In genomic region chr7:2164156-2164555, GRCh38 we compare ENCODE assay signal across 24 cellular contexts.
DNase-seq lines count a peak whose midpoint lies in the region; ATAC-seq and TF ChIP-seq lines count a peak whose summit lies in the region.
"Had no signal": no experiment of that assay in that cellular context is flagged by ENCODE, and none has a peak within 500 bp of the region (broad histone marks: within the 10 kb centered on the region; RNA-seq: fewer than 3 reads in every experiment).

No MANE protein-coding gene starts in this region.

- no peak overlapping the region for H4K8ac ChIP-seq in H9 (replicated peaks; ENCODE audit: insufficient read length, low read depth, low read length)

- H3K27ac ChIP-seq in H9 (ENCODE audit: insufficient read length, low read depth, low read length): no peak overlapping the region
- H3K27ac ChIP-seq in vagina: no peak overlapping the region
- H3K27ac ChIP-seq: parathyroid adenoma, right atrium auricular region, upper lobe of left lung had no signal

- no CpG with 5 or more reads among the region's 10 CpGs for WGBS in H9 (ENCODE audit: extremely low coverage, insufficient read length, low lambda C conversion rate)

- H2BK15ac ChIP-seq in H9 (ENCODE audit: low read depth, low read length): no peak overlapping the region

- H3K23me2 ChIP-seq in H9 (ENCODE audit: insufficient read length, low read depth, low read length, poor library complexity, severe bottlenecking): no peaks in the 10 kb centered on the region

- H3K27me3 ChIP-seq in H9 (ENCODE audit: insufficient read depth, low read length) (no peaks in the 10 kb centered on the region), vagina (no peaks in the 10 kb centered on the region)
- H3K27me3 ChIP-seq: right atrium auricular region, upper lobe of left lung had no signal

- H3K9me3 Mint-ChIP-seq in H9 (peaks cover 3 to 5% of the 10 kb centered on the region in 2 experiments; a peak in 4 of 5 replicates), endothelial cell (ENCODE audit: unreplicated experiment) (no peaks in the 10 kb centered on the region)
- H3K9me3 Mint-ChIP-seq: CD8-positive, alpha-beta memory T cell; IgD-negative memory B cell; T-helper 1 cell treated with Interleukin-12 subunit alpha and Interleukin-12 subunit beta and Interleukin-4 antibody, amounts not matched to agents 30 μg/mL and 1 μg/mL, for 36 hours had no signal

- H4K5ac ChIP-seq in H9 (ENCODE audit: insufficient read length, low read depth, low read length): no peak overlapping the region

- H3K27me3 Mint-ChIP-seq in H9 (ENCODE audit: low read depth): no peaks in the 10 kb centered on the region
- H3K27me3 Mint-ChIP-seq in endothelial cell (ENCODE audit: unreplicated experiment): peaks cover 9% of the 10 kb centered on the region
- H3K27me3 Mint-ChIP-seq: CD8-positive, alpha-beta memory T cell; IgD-negative memory B cell had no signal

- H3K9me3 ChIP-seq in H9 (ENCODE audit: control insufficient read depth, low read depth, low read length) (no peaks in the 10 kb centered on the region), vagina (no peaks in the 10 kb centered on the region)
- H3K9me3 ChIP-seq: right atrium auricular region, upper lobe of left lung had no signal

- no peak overlapping the region for H3K56ac ChIP-seq in H9 (ENCODE audit: insufficient read length, low read depth, low read length)

- H3K4me3 Mint-ChIP-seq in H9 (no peak overlapping the region), endothelial cell (ENCODE audit: unreplicated experiment) (no peak overlapping the region)
- H3K4me3 Mint-ChIP-seq: activated CD8-positive, alpha-beta T cell treated with anti-CD3 and anti-CD28 coated beads, Interleukin-2, amount 10 ng/mL, durations not matched to agents 7 days and 5 days; CD8-positive, alpha-beta memory T cell; T-helper 1 cell treated with Interleukin-12 subunit alpha and Interleukin-12 subunit beta and Interleukin-4 antibody, amounts not matched to agents 30 μg/mL and 1 μg/mL, for 36 hours had no signal

- H2AK5ac ChIP-seq in H9 (ENCODE audit: insufficient read length, low read length): no peak overlapping the region

- H3K79me1 ChIP-seq in H9 (ENCODE audit: insufficient read depth, low read depth, low read length, poor library complexity, severe bottlenecking): no peaks in the 10 kb centered on the region

- no peak overlapping the region for H4K91ac ChIP-seq in H9 (ENCODE audit: insufficient read length, low read depth, low read length)

- H3K79me2 ChIP-seq in H9 (ENCODE audit: insufficient read depth, low read length): no peaks in the 10 kb centered on the region

- no peak overlapping the region for H3K4me2 ChIP-seq in H9 (ENCODE audit: insufficient read depth, insufficient read length, low read length)

- H2BK120ac ChIP-seq in H9 (ENCODE audit: low read depth, low read length, poor library complexity, severe bottlenecking): no peak overlapping the region

- ATAC-seq in sciatic nerve: no peak
- ATAC-seq: activated CD8-positive, alpha-beta T cell treated with anti-CD3 and anti-CD28 coated beads, Interleukin-2, amount 10 ng/mL, durations not matched to agents 7 days and 5 days had no signal

- peaks cover 36 to 43% of the 10 kb centered on the region in 2 experiments for H3K4me1 Mint-ChIP-seq in H9
- no peaks in the 10 kb centered on the region for H3K4me1 Mint-ChIP-seq in endothelial cell (ENCODE audit: unreplicated experiment)

- DNase-seq in DMS 273 (lab: John Stamatoyannopoulos, UW; ENCODE audit: unreplicated experiment) (peak; percentile 67), DMS 273 treated with DMSO at 0.1 percent for 48 hours (lab: John Stamatoyannopoulos, UW) (no peak), H9 (no peak), cerebellum (ENCODE audit: low spot score) (peak; percentile 64), sciatic nerve (ENCODE audit: low spot score) (peak; percentile 31), vagina (ENCODE audit: extremely low spot score in 2 of 2) (no peak), dedifferentiated amniotic fluid mesenchymal stem cell (ENCODE audit: extremely low spot score) (no peak), endothelial cell (ENCODE audit: low spot score) (no peak)
- DNase-seq: activated CD4-positive, CD25-positive, alpha-beta regulatory T cell treated with anti-CD3 and anti-CD28 coated beads, Interleukin-2, amount 50 U/mL, for 72 hours; activated CD8-positive, alpha-beta T cell treated with anti-CD3 and anti-CD28 coated beads, Interleukin-2, amount 10 ng/mL, durations not matched to agents 7 days and 5 days; activated gamma-delta T cell treated with Interleukin-2 at 50 U/mL for 16 hours; CD8-positive, alpha-beta memory T cell; central memory CD4-positive, alpha-beta T cell; GF-D8; kidney glomerular epithelial cell; NCI-H1105; NCI-H2081 treated with DMSO at 0.1 percent for 48 hours; stimulated activated CD4-positive, alpha-beta T cell treated with anti-CD3 and anti-CD28 coated beads, Interleukin-2, amount 100 ng/mL, for 24 hours; substantia nigra had no signal

- H3K14ac ChIP-seq in H9 (ENCODE audit: insufficient read depth, low read length): no peak overlapping the region; the same call in 1 of the 2 replicates

- H3K4me1 ChIP-seq in H9 (ENCODE audit: insufficient read depth, low read length): no peaks in the 10 kb centered on the region; the same call in 1 of the 2 replicates
- no peaks in the 10 kb centered on the region for H3K4me1 ChIP-seq in vagina
- H3K4me1 ChIP-seq: parathyroid adenoma had no signal

- no peak overlapping the region for H3T11ph ChIP-seq in H9 (ENCODE audit: low read length)

- no peak for TF ChIP-seq POLR2A in vagina (IDR thresholded peaks at IDR 0.05)

- no peak overlapping the region for H3K23ac ChIP-seq in H9 (ENCODE audit: insufficient read length, low read depth, low read length)

- H3K4ac ChIP-seq in H9 (ENCODE audit: low read depth, low read length): no peak overlapping the region

- TF ChIP-seq CTCF in H9 (conservative IDR thresholded peaks at IDR 0.05) (no peak), vagina (IDR thresholded peaks at IDR 0.05) (no peak), endothelial cell (IDR thresholded peaks at IDR 0.05; ENCODE audit: unreplicated experiment) (no peak)

- no peak overlapping the region for H3K4me3 ChIP-seq in vagina
- H3K4me3 ChIP-seq: right atrium auricular region, upper lobe of left lung had no signal

- H2BK12ac ChIP-seq in H9 (ENCODE audit: insufficient read length, low read depth, low read length): no peak overlapping the region

- H2BK20ac ChIP-seq in H9 (ENCODE audit: low read depth, low read length, poor library complexity, severe bottlenecking): no peak overlapping the region

- H2AFZ ChIP-seq in H9 (ENCODE audit: low read length): no peak overlapping the region
- H2AFZ ChIP-seq: parathyroid adenoma had no signal

- intact Hi-C loops in sciatic nerve (cut with DNase I): no loop called here
- intact Hi-C loops in vagina (cut with DNase I): no loop called here

- no peak overlapping the region for H3K9ac ChIP-seq in H9 (ENCODE audit: extremely low read depth, insufficient read length, low read length)
- H3K9ac ChIP-seq: parathyroid adenoma had no signal

- H3K27ac Mint-ChIP-seq in H9 (peak overlapping the region; percentile 59 to 87 (median 59); a peak in 4 of 7 replicates), endothelial cell (ENCODE audit: unreplicated experiment) (no peak overlapping the region)
- H3K27ac Mint-ChIP-seq: activated CD8-positive, alpha-beta T cell treated with anti-CD3 and anti-CD28 coated beads, Interleukin-2, amount 10 ng/mL, durations not matched to agents 7 days and 5 days; T-helper 1 cell treated with Interleukin-12 subunit alpha and Interleukin-12 subunit beta and Interleukin-4 antibody, amounts not matched to agents 30 μg/mL and 1 μg/mL, for 36 hours had no signal

- no peak overlapping the region for H3K18ac ChIP-seq in H9 (ENCODE audit: insufficient read length, low read depth, low read length)

- H2BK5ac ChIP-seq in H9 (ENCODE audit: insufficient read length, low read length): no peak overlapping the region

- H4K20me1 ChIP-seq in H9 (ENCODE audit: control insufficient read depth, insufficient read depth, insufficient read length): no peaks in the 10 kb centered on the region

- no peaks in the 10 kb centered on the region for H3K36me3 ChIP-seq in vagina
- H3K36me3 ChIP-seq: right atrium auricular region had no signal

- H3K36me3 Mint-ChIP-seq in H9 (ENCODE audit: insufficient read depth in 1 of 3, low read depth in 3 of 3) (peaks cover 11 to 30% (median 13%) of the 10 kb centered on the region in 3 experiments; a peak in 6 of 7 replicates), endothelial cell (ENCODE audit: low read depth, unreplicated experiment) (peaks cover 15% of the 10 kb centered on the region)

Comparison
In these comparisons a context has a peak if more than half of its experiments do, and no peak if none do; other contexts are left out.
1. DNase-seq: peak in DMS 273 (single experiment), cerebellum (single experiment) and sciatic nerve (single experiment); none in DMS 273 treated with DMSO at 0.1 percent for 48 hours (single experiment), H9 (single experiment), vagina (0 of 2), dedifferentiated amniotic fluid mesenchymal stem cell (single experiment) and endothelial cell (single experiment).